ENCODE assay signal across 20 cellular contexts in genomic region chr22:47598864-47599263, GRCh38.
DNase-seq lines count a peak whose midpoint lies in the region; ATAC-seq and TF ChIP-seq lines count a peak whose summit lies in the region.
"Had no signal": no experiment of that assay in that cellular context is flagged by ENCODE, and none has a peak within 500 bp of the region (broad histone marks: within the 10 kb centered on the region; RNA-seq: fewer than 3 reads in every experiment).

No MANE protein-coding gene starts in this region.

- TF ChIP-seq POLR2A in suprapubic skin (IDR thresholded peaks at IDR 0.05), result no peak

- WGBS in suprapubic skin, result 87% methylated on average over 6 of the region's 6 CpGs

- H3K4me3 Mint-ChIP-seq in activated CD8-positive, alpha-beta memory T cell treated with anti-CD3 and anti-CD28 coated beads, Interleukin-2, amount 10 ng/mL, durations not matched to agents 7 days and 5 days, result no peak overlapping the region
- no peak overlapping the region for H3K4me3 Mint-ChIP-seq in neural progenitor cell
- no peak overlapping the region for H3K4me3 Mint-ChIP-seq in T-cell
- H3K4me3 Mint-ChIP-seq: CD4-positive, CD25-positive, alpha-beta regulatory T cell; CD8-positive, alpha-beta memory T cell; GM23338 had no signal

- H4K20me1 ChIP-seq in neural progenitor cell (ENCODE audit: low read depth), result no peaks in the 10 kb centered on the region

- no peak overlapping the region for H3K4me2 ChIP-seq in neural progenitor cell
- H3K4me2 ChIP-seq: GM23338 had no signal

- H3K27ac ChIP-seq in suprapubic skin, result no peak overlapping the region
- H3K27ac ChIP-seq in neural progenitor cell, result no peak overlapping the region

- peak; percentile 3 for DNase-seq in activated CD8-positive, alpha-beta memory T cell treated with anti-CD3 and anti-CD28 coated beads, Interleukin-2, amount 10 ng/mL, durations not matched to agents 7 days and 5 days
- DNase-seq in activated CD8-positive, alpha-beta memory T cell treated with anti-CD3 and anti-CD28 coated beads, Interleukin-2, amount 50 U/mL, for 48 hours, result peak; percentile 2
- peak; percentile 33 for DNase-seq in mesenteric fat pad (ENCODE audit: low spot score)
- DNase-seq in suprapubic skin (ENCODE audit: low spot score in 2 of 2), result peak; percentile 5 to 32
- no peak for DNase-seq in neural progenitor cell (ENCODE audit: low spot score)
- no peak for DNase-seq in T-cell
- DNase-seq: ACHN; BE2C; C1 segment of cervical spinal cord; CD4-positive, CD25-positive, alpha-beta regulatory T cell; CD8-positive, alpha-beta memory T cell; COR-L47; DMS 273 treated with DMSO at 0.1 percent for 48 hours; DMS53; DND-41; EL; HCEC 1CT had no signal

- POLR2A ChIA-PET in T-cell (lab: Charles Lee), result no interaction called here

- no peak overlapping the region for H3K9ac ChIP-seq in neural progenitor cell

- H3K4me1 Mint-ChIP-seq in activated CD8-positive, alpha-beta memory T cell treated with anti-CD3 and anti-CD28 coated beads, Interleukin-2, amount 10 ng/mL, durations not matched to agents 7 days and 5 days, result no peaks in the 10 kb centered on the region
- H3K4me1 Mint-ChIP-seq in neural progenitor cell, result peaks cover 16% of the 10 kb centered on the region
- no peaks in the 10 kb centered on the region for H3K4me1 Mint-ChIP-seq in T-cell
- H3K4me1 Mint-ChIP-seq: CD4-positive, CD25-positive, alpha-beta regulatory T cell; CD8-positive, alpha-beta memory T cell; GM23338 had no signal

- no peak for TF ChIP-seq CTCF in suprapubic skin (IDR thresholded peaks at IDR 0.05)
- no peak for TF ChIP-seq CTCF in neural progenitor cell (IDR thresholded peaks at IDR 0.05)

- ATAC-seq in activated CD8-positive, alpha-beta memory T cell treated with anti-CD3 and anti-CD28 coated beads, Interleukin-2, amount 10 ng/mL, durations not matched to agents 7 days and 5 days, result no peak
- ATAC-seq in GM21447 (IDR thresholded peaks at IDR 0.05; ENCODE audit: unreplicated experiment) (no peak), T-cell (replicated peaks in 1 of 4) (no peak)
- ATAC-seq: GM12878, GM23338 had no signal

- CTCF ChIA-PET in activated CD8-positive, alpha-beta memory T cell treated with anti-CD3 and anti-CD28 coated beads, Interleukin-2, amount 10 ng/mL, durations not matched to agents 7 days and 5 days (lab: Charles Lee), result no interaction called here
- CTCF ChIA-PET in T-cell (lab: Charles Lee), result no interaction called here

- H3F3A ChIP-seq in neural progenitor cell (ENCODE audit: low read depth), result no peaks in the 10 kb centered on the region

- H3K27me3 ChIP-seq in suprapubic skin (peaks cover 20% of the 10 kb centered on the region), neural progenitor cell (no peaks in the 10 kb centered on the region)
- H3K27me3 ChIP-seq: BE2C had no signal

- H3K79me2 ChIP-seq in neural progenitor cell (ENCODE audit: low read depth), result no peaks in the 10 kb centered on the region

- H3K27me3 Mint-ChIP-seq in activated CD8-positive, alpha-beta memory T cell treated with anti-CD3 and anti-CD28 coated beads, Interleukin-2, amount 10 ng/mL, durations not matched to agents 7 days and 5 days, result no peaks in the 10 kb centered on the region
- H3K27me3 Mint-ChIP-seq in neural progenitor cell (ENCODE audit: insufficient read depth, low read depth) (peaks cover 9% of the 10 kb centered on the region), T-cell (peaks cover 13 to 19% of the 10 kb centered on the region in 2 donors)

- H3K36me3 ChIP-seq in suprapubic skin (no peaks in the 10 kb centered on the region), neural progenitor cell (no peaks in the 10 kb centered on the region)
- H3K36me3 ChIP-seq: BE2C had no signal

- no peak overlapping the region for H2AFZ ChIP-seq in neural progenitor cell (replicated peaks)
- H2AFZ ChIP-seq: GM23338 had no signal

- H3K9me3 Mint-ChIP-seq in activated CD8-positive, alpha-beta memory T cell treated with anti-CD3 and anti-CD28 coated beads, Interleukin-2, amount 10 ng/mL, durations not matched to agents 7 days and 5 days (ENCODE audit: low read depth), result no peaks in the 10 kb centered on the region
- H3K9me3 Mint-ChIP-seq in neural progenitor cell (peaks cover 10% of the 10 kb centered on the region), T-cell (no peaks in the 10 kb centered on the region)

- no peaks in the 10 kb centered on the region for H3K36me3 Mint-ChIP-seq in activated CD8-positive, alpha-beta memory T cell treated with anti-CD3 and anti-CD28 coated beads, Interleukin-2, amount 10 ng/mL, durations not matched to agents 7 days and 5 days
- H3K36me3 Mint-ChIP-seq in neural progenitor cell (no peaks in the 10 kb centered on the region), T-cell (no peaks in the 10 kb centered on the region)
- H3K36me3 Mint-ChIP-seq: CD4-positive, CD25-positive, alpha-beta regulatory T cell had no signal

- no peak overlapping the region for H3K4me3 ChIP-seq in suprapubic skin
- no peak overlapping the region for H3K4me3 ChIP-seq in neural progenitor cell
- H3K4me3 ChIP-seq: GM12878, GM23338 had no signal

- H3K4me1 ChIP-seq in suprapubic skin, result no peaks in the 10 kb centered on the region
- no peaks in the 10 kb centered on the region for H3K4me1 ChIP-seq in neural progenitor cell
- H3K4me1 ChIP-seq: BE2C had no signal

- H3K27ac Mint-ChIP-seq in activated CD8-positive, alpha-beta memory T cell treated with anti-CD3 and anti-CD28 coated beads, Interleukin-2, amount 10 ng/mL, durations not matched to agents 7 days and 5 days, result no peak overlapping the region
- H3K27ac Mint-ChIP-seq in neural progenitor cell (no peak overlapping the region), T-cell (no peak overlapping the region)
- H3K27ac Mint-ChIP-seq: CD4-positive, CD25-positive, alpha-beta regulatory T cell; CD8-positive, alpha-beta memory T cell; GM23338 had no signal

- TF ChIP-seq EP300 in suprapubic skin (IDR thresholded peaks at IDR 0.05), result no peak

- no peaks in the 10 kb centered on the region for H3K9me3 ChIP-seq in suprapubic skin
- H3K9me3 ChIP-seq in neural progenitor cell (ENCODE audit: low read depth), result peaks cover 4% of the 10 kb centered on the region
- H3K9me3 ChIP-seq: BE2C had no signal

Comparison
In these comparisons a context has a peak if more than half of its experiments do, and no peak if none do; other contexts are left out.
1. DNase-seq: peak in activated CD8-positive, alpha-beta memory T cell treated with anti-CD3 and anti-CD28 coated beads, Interleukin-2, amount 10 ng/mL, durations not matched to agents 7 days and 5 days (single experiment), activated CD8-positive, alpha-beta memory T cell treated with anti-CD3 and anti-CD28 coated beads, Interleukin-2, amount 50 U/mL, for 48 hours (single experiment), mesenteric fat pad (single experiment) and suprapubic skin (2 of 2); none in neural progenitor cell (single experiment) and T-cell (0 of 34).